ENCODE assay signal across 9 cellular contexts in the genomic region with DNA sequence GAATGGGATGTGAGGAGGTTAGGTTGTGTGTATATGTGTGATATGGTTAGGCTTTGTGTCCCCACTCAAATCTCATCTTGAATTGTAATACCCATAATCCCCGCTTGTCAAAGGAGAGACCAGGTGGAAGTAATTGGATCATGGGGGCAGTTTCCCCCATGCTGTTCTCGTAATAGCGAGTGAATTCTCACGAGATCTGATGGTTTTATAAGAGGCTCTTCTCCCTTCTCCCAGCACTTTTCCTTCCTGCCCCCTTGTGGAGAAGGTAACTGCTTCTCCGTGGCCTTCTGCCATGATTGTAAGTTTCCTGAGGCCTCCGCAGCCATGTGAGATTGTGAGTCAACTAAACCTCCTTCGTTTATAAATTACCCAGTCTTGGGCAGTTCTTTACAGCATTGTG. TPM values are rescaled to one million over a fixed set of nuclear protein-coding genes. Genes with fewer than 3 reads are reported as not detected.
A peak's percentile ranks its signal among the peaks of the same experiment; 100 is the strongest.
DNase-seq lines count a peak whose midpoint lies in the region; ATAC-seq and TF ChIP-seq lines count a peak whose summit lies in the region.
"Had no signal": no experiment of that assay in that cellular context is flagged by ENCODE, and none has a peak within 500 bp of the region (broad histone marks: within the 10 kb centered on the region; RNA-seq: fewer than 3 reads in every experiment).

No MANE protein-coding gene starts in this region.

- no peak for DNase-seq in CD4-positive, alpha-beta T cell
- peak; percentile 19 for DNase-seq in M059J (ENCODE audit: low read depth)
- DNase-seq in dorsolateral prefrontal cortex, result no peak
- no peak for DNase-seq in ovary
- DNase-seq in activated CD4-positive, CD25-positive, alpha-beta regulatory T cell (lab: John Stamatoyannopoulos, UW), result no peak
- no peak for DNase-seq in NCI-H1436 (lab: John Stamatoyannopoulos, UW)

- H3K4me1 ChIP-seq in ovary (ENCODE audit: insufficient read depth), result no peaks in the 10 kb centered on the region

- CTCF ChIA-PET in CD4-positive, alpha-beta T cell (lab: Charles Lee), result interaction anchor here (0.6 to 1.3 kb wide), 6 partner anchors 10 to 359 kb away, joined by 3 to 7 read pairs (median 3); no protein-coding TSS in a partner anchor

- peaks cover 3% of the 10 kb centered on the region for H3K36me3 Mint-ChIP-seq in CD4-positive, alpha-beta T cell (ENCODE audit: low read depth)

- WGBS in ovary, 3 donors, result 77 to 81% (median 79%) methylated on average over 7 of the region's 7 CpGs

- no peaks in the 10 kb centered on the region for H3K36me3 ChIP-seq in ovary

- H3K9me3 ChIP-seq in CD4-positive, alpha-beta T cell (ENCODE audit: control insufficient read depth, low read length), result no peaks in the 10 kb centered on the region
- H3K9me3 ChIP-seq in ovary, result no peaks in the 10 kb centered on the region

- H3K4me3 ChIP-seq in dorsolateral prefrontal cortex (peak overlapping the region in 44 of 59 donors; percentile 58 to 91 (median 80)), ovary (peak overlapping the region; percentile 86)

- TF ChIP-seq POLR2A in ovary (IDR thresholded peaks at IDR 0.05), result no peak

- peak overlapping the region; percentile 56 for H3K27ac ChIP-seq in CD4-positive, alpha-beta T cell (ENCODE audit: low read depth, low read length)
- H3K27ac ChIP-seq in dorsolateral prefrontal cortex (peak overlapping the region in 3 of 59 donors; percentile 83 to 90 (median 90)), ovary (peak overlapping the region in 1 of 2 donors; percentile 82)

- no peak for TF ChIP-seq EP300 in ovary (IDR thresholded peaks at IDR 0.05)

- H3K4me1 Mint-ChIP-seq in CD4-positive, alpha-beta T cell (ENCODE audit: low read depth), result peaks cover 24% of the 10 kb centered on the region

- no peak for ATAC-seq in CD4-positive, alpha-beta T cell (ENCODE audit: poor library complexity)
- ATAC-seq in GM19467 (IDR thresholded peaks at IDR 0.05; ENCODE audit: unreplicated experiment) (no peak), GM19455 (IDR thresholded peaks at IDR 0.05; ENCODE audit: unreplicated experiment) (no peak)

- no peaks in the 10 kb centered on the region for H3K27me3 ChIP-seq in CD4-positive, alpha-beta T cell (ENCODE audit: control insufficient read depth, insufficient read depth, low read length)
- peaks cover 0 to 6% (median 0%) of the 10 kb centered on the region in 45 donors for H3K27me3 ChIP-seq in dorsolateral prefrontal cortex
- H3K27me3 ChIP-seq in ovary, result no peaks in the 10 kb centered on the region

- H3K27ac Mint-ChIP-seq in CD4-positive, alpha-beta T cell, result peak overlapping the region; percentile 80

- TF ChIP-seq CTCF in CD4-positive, alpha-beta T cell (IDR thresholded peaks at IDR 0.05), result no peak
- TF ChIP-seq CTCF in dorsolateral prefrontal cortex (IDR thresholded peaks at IDR 0.05 in 54 of 56, conservative IDR thresholded peaks at IDR 0.05 in 2 of 56; ENCODE audit: low read depth in 1 of 56, partially characterized antibody in 56 of 56) (no peak), ovary (IDR thresholded peaks at IDR 0.05) (no peak)

- H3K27me3 Mint-ChIP-seq in CD4-positive, alpha-beta T cell, result no peaks in the 10 kb centered on the region

- POLR2A ChIA-PET in CD4-positive, alpha-beta T cell (lab: Charles Lee), result interaction anchor here (0.5 to 3.4 kb wide), 2 partner anchors 55 to 360 kb away, joined by 3 to 27 read pairs; a partner anchor contains a TSS

- H3K4me3 Mint-ChIP-seq in CD4-positive, alpha-beta T cell, result peak overlapping the region; percentile 92

- intact Hi-C loops in CD4-positive, alpha-beta T cell (cut with DNase I, micrococcal nuclease), result loop anchor here (1.0 to 5.0 kb wide), 3 partner anchors 56 to 1584 kb away; a partner anchor contains a TSS
- intact Hi-C loops in dorsolateral prefrontal cortex (cut with DNase I), result loop anchor here in 1 of 2 donors (2.0 kb wide), 1 partner anchor 34 kb away; no protein-coding TSS in a partner anchor
- intact Hi-C loops in ovary (cut with DNase I), result no loop called here

- no peaks in the 10 kb centered on the region for H3K9me3 Mint-ChIP-seq in CD4-positive, alpha-beta T cell

RNA-seq across cellular contexts. Expression of a gene that starts 47.3 kb away (rescaled TPM):
- not detected for total RNA-seq in CD4-positive, alpha-beta T cell
- total RNA-seq in M059J (2014; rRNA removed; shearing (Covaris generic)), result not detected in 2 replicates
- total RNA-seq in dorsolateral prefrontal cortex (not detected), ovary (not detected)
- polyA plus RNA-seq in ovary, result not detected
- total RNA-seq: dermis microvascular lymphatic vessel endothelial cell had no signal

RNA-seq across cellular contexts. Expression of a gene that starts 55.9 kb away (rescaled TPM):
- total RNA-seq in CD4-positive, alpha-beta T cell, result 100 to 1,000 TPM; 126 to 131 TPM
- total RNA-seq in M059J (2014; rRNA removed; shearing (Covaris generic)), result 111 and 215 TPM in 2 replicates
- total RNA-seq in dorsolateral prefrontal cortex, result 100 to 1,000 TPM in 116 of 120 experiments, 10 to 100 TPM in 4; 75.3 to 284 (median 169) TPM
- total RNA-seq in ovary, result 10 to 100 TPM; 21.7 to 88.1 (median 46.4) TPM
- polyA plus RNA-seq in ovary, result 10 to 100 TPM; 22.7 to 80.5 TPM

Comparison
In these comparisons a context has a peak if more than half of its experiments do, and no peak if none do; other contexts are left out.
1. intact Hi-C loops: an anchor here in CD4-positive, alpha-beta T cell (1.0 to 5.0 kb wide); none called in ovary.